ENCODE assay signal across 13 cellular contexts in the genomic region with DNA sequence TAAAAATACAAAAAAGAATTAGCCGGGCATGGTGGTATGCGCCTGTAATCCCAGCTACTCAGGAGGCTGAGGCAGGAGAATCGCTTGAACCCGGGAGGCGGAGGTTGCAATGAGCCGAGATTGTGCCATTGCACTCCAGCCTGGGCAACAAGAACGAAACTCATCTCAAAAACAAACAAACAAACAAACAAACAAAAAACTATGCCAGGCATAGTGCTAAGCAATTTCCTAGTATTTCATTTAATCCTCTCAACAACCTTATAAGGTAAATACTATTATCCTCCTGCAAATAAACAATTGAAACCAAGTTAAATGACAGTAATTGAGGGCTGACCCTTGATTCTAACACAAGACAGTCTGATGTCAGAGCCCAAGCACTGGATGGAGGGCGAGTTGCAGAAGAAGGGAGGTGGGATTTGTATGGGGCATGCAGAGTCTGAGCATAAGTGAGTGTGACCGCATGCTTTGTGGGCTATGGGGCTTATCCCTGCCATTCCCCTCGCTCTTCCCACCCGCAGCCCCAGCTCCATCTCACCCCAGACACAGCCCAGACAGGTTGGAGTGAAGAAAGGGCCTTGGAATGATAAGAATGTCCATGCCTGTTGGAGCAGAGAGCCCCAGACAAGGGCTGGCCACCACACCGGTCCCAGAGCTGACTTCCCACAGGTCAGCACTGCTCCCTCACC. TPM values are rescaled to one million over a fixed set of nuclear protein-coding genes. Genes with fewer than 3 reads are reported as not detected.
A peak's percentile ranks its signal among the peaks of the same experiment; 100 is the strongest.
DNase-seq lines count a peak whose midpoint lies in the region; ATAC-seq and TF ChIP-seq lines count a peak whose summit lies in the region.
"Had no signal": no experiment of that assay in that cellular context is flagged by ENCODE, and none has a peak within 500 bp of the region (broad histone marks: within the 10 kb centered on the region; RNA-seq: fewer than 3 reads in every experiment).

No MANE protein-coding gene starts in this region.

- H3K36me3 Mint-ChIP-seq in MCF 10A (ENCODE audit: insufficient read depth, unreplicated experiment), result peaks cover 6% of the 10 kb centered on the region

- in situ Hi-C loops in ACHN (cut with HindIII; ENCODE audit: low pct_ligation_motif_present, low pct_unique_long_range_greater_than_20kb, low sequenced_read_pairs), result no loop called here
- in situ Hi-C loops in HAP-1 (cut with MboI; ENCODE audit: low sequenced_read_pairs), result loop anchor here (25.0 kb wide), 2 partner anchors 188 to 613 kb away; a partner anchor contains a TSS

- no peak overlapping the region for H3K9ac ChIP-seq in HUES48 (ENCODE audit: low read depth, low read length)

- H3K27me3 ChIP-seq in HUES48 (ENCODE audit: control insufficient read depth, insufficient read depth, low read length), result no peaks in the 10 kb centered on the region
- H3K27me3 ChIP-seq in lower lobe of right lung (ENCODE audit: low read depth), result no peaks in the 10 kb centered on the region
- H3K27me3 ChIP-seq in HAP-1 (ENCODE audit: low read depth), result no peaks in the 10 kb centered on the region

- no peak overlapping the region for H3K4me3 Mint-ChIP-seq in MCF 10A (ENCODE audit: unreplicated experiment)

- peak; percentile 97 for DNase-seq in ACHN
- DNase-seq in MCF 10A (ENCODE audit: unreplicated experiment), result peak; percentile 66
- DNase-seq in lower lobe of right lung, result peak; percentile 75
- DNase-seq in head of caudate nucleus, result no peak
- DNase-seq in activated gamma-delta T cell (lab: John Stamatoyannopoulos, UW), result no peak
- no peak for DNase-seq in HAP-1 (ENCODE audit: low spot score in 2 of 2)
- DNase-seq: cerebellar nuclear complex, NCI-H526 treated with DMSO at 0.1 percent for 48 hours, nucleus accumbens, T-helper 1 cell had no signal

- POLR2A ChIA-PET in MCF 10A (lab: Yijun Ruan, JAX), result interaction anchor here (0.6 to 1.2 kb wide), 6 partner anchors 10 to 226 kb away, joined by 3 to 4 read pairs (median 3); no protein-coding TSS in a partner anchor

- CTCF ChIA-PET in MCF 10A (lab: Yijun Ruan, JAX), result interaction anchor here (0.7 to 1.7 kb wide), 8 partner anchors 11 to 87 kb away, joined by 3 to 6 read pairs (median 4); a partner anchor contains a TSS

- peak overlapping the region; percentile 84 for H3K27ac ChIP-seq in HUES48 (ENCODE audit: low read depth, low read length)
- no peak overlapping the region for H3K27ac ChIP-seq in lower lobe of right lung
- H3K27ac ChIP-seq: thoracic aorta had no signal

- TF ChIP-seq CTCF in MCF 10A (IDR thresholded peaks at IDR 0.05; ENCODE audit: unreplicated experiment), result no peak
- TF ChIP-seq CTCF in lower lobe of right lung (IDR thresholded peaks at IDR 0.05), result no peak

- ATAC-seq in lower lobe of right lung, result peak; percentile 90 to 93
- ATAC-seq in HG03378 (IDR thresholded peaks at IDR 0.05; ENCODE audit: unreplicated experiment), result no peak

- H3K27me3 Mint-ChIP-seq in MCF 10A (ENCODE audit: insufficient read depth, unreplicated experiment), result no peaks in the 10 kb centered on the region

- peak overlapping the region; percentile 83 for H3K27ac Mint-ChIP-seq in MCF 10A (ENCODE audit: low read depth, unreplicated experiment)

- H3K36me3 ChIP-seq in HUES48 (ENCODE audit: control insufficient read depth, insufficient read depth, low read length) (no peaks in the 10 kb centered on the region), lower lobe of right lung (no peaks in the 10 kb centered on the region), HAP-1 (replicated peaks) (no peaks in the 10 kb centered on the region)
- H3K36me3 ChIP-seq: thoracic aorta had no signal

- intact Hi-C loops in MCF 10A (cut with micrococcal nuclease) (no loop called here), lower lobe of right lung (cut with DNase I) (no loop called here), head of caudate nucleus (cut with DNase I) (no loop called here)

- H3K4me1 Mint-ChIP-seq in MCF 10A (ENCODE audit: insufficient read depth, unreplicated experiment), result peaks cover 24% of the 10 kb centered on the region

- no peak overlapping the region for H3K4me3 ChIP-seq in HUES48 (ENCODE audit: low read depth, low read length)
- H3K4me3 ChIP-seq in lower lobe of right lung, result no peak overlapping the region
- H3K4me3 ChIP-seq in HAP-1, result no peak overlapping the region
- H3K4me3 ChIP-seq: thoracic aorta had no signal

- H3K9me3 ChIP-seq in HUES48 (ENCODE audit: control insufficient read depth, insufficient read depth, low read length) (no peaks in the 10 kb centered on the region), lower lobe of right lung (no peaks in the 10 kb centered on the region), HAP-1 (no peaks in the 10 kb centered on the region)
- H3K9me3 ChIP-seq: thoracic aorta had no signal

- BruUV-seq in MCF 10A (replicated peaks; lab: Mats Ljungman, UMichigan), result no TSS peak

- H3K9me3 Mint-ChIP-seq in MCF 10A (ENCODE audit: unreplicated experiment), result no peaks in the 10 kb centered on the region

- peaks cover 18% of the 10 kb centered on the region for H3K4me1 ChIP-seq in HUES48 (ENCODE audit: control insufficient read depth, insufficient read depth, low read length)
- H3K4me1 ChIP-seq in lower lobe of right lung, result peaks cover 4% of the 10 kb centered on the region
- no peaks in the 10 kb centered on the region for H3K4me1 ChIP-seq in HAP-1

RNA-seq across cellular contexts. Expression of a gene that starts 24.3 kb away (rescaled TPM):
- 5,481 and 5,921 TPM in 2 replicates for total RNA-seq in MCF 10A (2022)
- total RNA-seq in lower lobe of right lung, result 1,651 TPM

RNA-seq across cellular contexts. Expression of a gene that starts 34.1 kb away (rescaled TPM):
- 68.9 and 79.3 TPM in 2 replicates for total RNA-seq in MCF 10A (2022)
- 117 TPM for total RNA-seq in lower lobe of right lung

Comparison
In these comparisons a context has a peak if more than half of its experiments do, and no peak if none do; other contexts are left out.
1. DNase-seq: peak in ACHN (single experiment), MCF 10A (single experiment) and lower lobe of right lung (single experiment); none in head of caudate nucleus (0 of 42), activated gamma-delta T cell (single experiment) and HAP-1 (0 of 2).